In the genomic region with DNA sequence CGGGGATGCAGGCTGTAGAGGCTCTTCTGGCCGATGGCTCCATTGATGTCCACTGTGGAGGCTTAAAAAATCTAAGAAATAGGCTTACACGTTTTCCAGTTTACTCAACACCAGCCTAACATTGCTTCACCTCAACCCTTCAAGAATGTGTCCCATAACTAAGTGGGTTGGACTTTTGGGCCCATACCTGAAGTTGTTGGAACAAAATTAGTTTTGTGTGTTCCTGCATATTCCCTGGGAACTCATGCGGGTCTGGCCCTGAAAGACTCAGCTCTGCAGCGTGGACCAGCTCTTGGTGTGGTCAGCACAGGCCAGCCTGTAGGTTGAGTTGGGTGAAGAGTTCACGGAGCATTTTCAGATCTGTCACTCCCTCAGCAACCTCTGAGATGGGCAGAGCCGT, we compare ENCODE assay signal across 28 cellular contexts. TPM values are rescaled to one million over a fixed set of nuclear protein-coding genes. Genes with fewer than 3 reads are reported as not detected.
"Had no signal": no experiment of that assay in that cellular context is flagged by ENCODE, and none has a peak within 500 bp of the region (broad histone marks: within the 10 kb centered on the region; RNA-seq: fewer than 3 reads in every experiment).

No MANE protein-coding gene starts in this region.

- H3K9me3 Mint-ChIP-seq: activated naive CD4-positive, alpha-beta T cell treated with anti-CD3 and anti-CD28 coated beads, Interleukin-2, amount 10 ng/mL, durations not matched to agents 7 days and 5 days; activated naive CD8-positive, alpha-beta T cell treated with anti-CD3 and anti-CD28 coated beads, Interleukin-2, amount 10 ng/mL, durations not matched to agents 7 days and 5 days; activated T-helper 1 cell treated with anti-CD3 and anti-CD28 coated beads, Interleukin-12 subunit alpha, Interleukin-12 subunit beta, Interleukin-2, Interleukin-4 antibody, amounts not matched to agents 30 ng/mL and 10 ng/mL and 1 ng/mL, durations not matched to agents 14 hours and 24 hours and 36 hours; effector memory CD8-positive, alpha-beta T cell; T-helper 2 cell treated with Interferon-gamma antibody and Interleukin-4, amounts not matched to agents 5 μg/mL and 100 μg/mL, for 36 hours; type B pancreatic cell had no signal

- H3K27ac Mint-ChIP-seq: activated naive CD4-positive, alpha-beta T cell treated with anti-CD3 and anti-CD28 coated beads, Interleukin-2, amount 10 ng/mL, durations not matched to agents 7 days and 5 days; activated naive CD8-positive, alpha-beta T cell treated with anti-CD3 and anti-CD28 coated beads, Interleukin-2, amount 10 ng/mL, durations not matched to agents 7 days and 5 days; activated T-helper 1 cell treated with anti-CD3 and anti-CD28 coated beads, Interleukin-12 subunit alpha, Interleukin-12 subunit beta, Interleukin-2, Interleukin-4 antibody, amounts not matched to agents 30 ng/mL and 10 ng/mL and 1 ng/mL, durations not matched to agents 14 hours and 24 hours and 36 hours; effector memory CD8-positive, alpha-beta T cell; T-helper 2 cell treated with Interferon-gamma antibody and Interleukin-4, amounts not matched to agents 5 μg/mL and 100 μg/mL, for 36 hours; type B pancreatic cell had no signal

- ATAC-seq: activated CD4-positive, CD25-positive, alpha-beta regulatory T cell treated with anti-CD3 and anti-CD28 coated beads, Interleukin-2, amount 50 U/mL, for 24 hours; effector memory CD8-positive, alpha-beta T cell; foreskin keratinocyte; heart right ventricle; left lung had no signal

- H3K27me3 Mint-ChIP-seq: type B pancreatic cell had no signal

- DNase-seq: activated CD4-positive, alpha-beta T cell treated with anti-CD3 and anti-CD28 coated beads for 48 hours; activated CD4-positive, alpha-beta T cell treated with anti-CD3 and anti-CD28 coated beads, Interleukin-2, amount 50 U/mL, for 48 hours; activated CD8-positive, alpha-beta memory T cell treated with anti-CD3 and anti-CD28 coated beads, Interleukin-2, amount 50 U/mL, for 4 hours; activated effector memory CD4-positive, alpha-beta T cell treated with anti-CD3 and anti-CD28 coated beads, Interleukin-2, amount 50 U/mL, for 16 hours; activated naive CD4-positive, alpha-beta T cell treated with anti-CD3 and anti-CD28 coated beads, Interleukin-2, amount 10 ng/mL, durations not matched to agents 7 days and 5 days; activated naive CD8-positive, alpha-beta T cell treated with anti-CD3 and anti-CD28 coated beads, Interleukin-2, amount 10 ng/mL, durations not matched to agents 7 days and 5 days; activated T-cell treated with anti-CD3 and anti-CD28 coated beads, Interleukin-2, amount 50 U/mL, for 1 hour; brain microvascular endothelial cell; caudate nucleus; cortex of kidney; effector memory CD8-positive, alpha-beta T cell; foreskin keratinocyte; heart right ventricle; left lung; naive B cell; nucleus accumbens; stimulated activated CD4-positive, alpha-beta T cell treated with anti-CD3 and anti-CD28 coated beads, Interleukin-15, amount 100 ng/mL, for 24 hours; stimulated activated naive CD4-positive, alpha-beta T cell; T-helper 1 cell; uterus had no signal

- H3K9me3 ChIP-seq: ascending aorta, left lung, right atrium auricular region, uterus had no signal

- H3K27ac ChIP-seq: brain microvascular endothelial cell, foreskin keratinocyte, heart right ventricle, left lung, parathyroid adenoma, uterus had no signal

- H3K4me1 ChIP-seq: parathyroid adenoma, uterus had no signal

- H3K27me3 ChIP-seq: ascending aorta, brain microvascular endothelial cell, foreskin keratinocyte, heart right ventricle, left lung, right atrium auricular region, uterus had no signal

- H3K4me1 Mint-ChIP-seq: activated naive CD4-positive, alpha-beta T cell treated with anti-CD3 and anti-CD28 coated beads, Interleukin-2, amount 10 ng/mL, durations not matched to agents 7 days and 5 days; activated naive CD8-positive, alpha-beta T cell treated with anti-CD3 and anti-CD28 coated beads, Interleukin-2, amount 10 ng/mL, durations not matched to agents 7 days and 5 days had no signal

- H3K4me3 ChIP-seq: ascending aorta, heart right ventricle, left lung, right atrium auricular region, uterus had no signal

- H3K36me3 ChIP-seq: ascending aorta, left lung, right atrium auricular region, uterus had no signal

- H2AFZ ChIP-seq: parathyroid adenoma had no signal

- H3K4me3 Mint-ChIP-seq: activated naive CD4-positive, alpha-beta T cell treated with anti-CD3 and anti-CD28 coated beads, Interleukin-2, amount 10 ng/mL, durations not matched to agents 7 days and 5 days; activated naive CD8-positive, alpha-beta T cell treated with anti-CD3 and anti-CD28 coated beads, Interleukin-2, amount 10 ng/mL, durations not matched to agents 7 days and 5 days; activated T-helper 1 cell treated with anti-CD3 and anti-CD28 coated beads, Interleukin-12 subunit alpha, Interleukin-12 subunit beta, Interleukin-2, Interleukin-4 antibody, amounts not matched to agents 30 ng/mL and 10 ng/mL and 1 ng/mL, durations not matched to agents 14 hours and 24 hours and 36 hours; effector memory CD8-positive, alpha-beta T cell; naive B cell; T-helper 2 cell treated with Interferon-gamma antibody and Interleukin-4, amounts not matched to agents 5 μg/mL and 100 μg/mL, for 36 hours; type B pancreatic cell had no signal

- H3K36me3 Mint-ChIP-seq: activated naive CD4-positive, alpha-beta T cell treated with anti-CD3 and anti-CD28 coated beads, Interleukin-2, amount 10 ng/mL, durations not matched to agents 7 days and 5 days; activated naive CD8-positive, alpha-beta T cell treated with anti-CD3 and anti-CD28 coated beads, Interleukin-2, amount 10 ng/mL, durations not matched to agents 7 days and 5 days; naive B cell had no signal

- H3K79me2 ChIP-seq: parathyroid adenoma had no signal

- H3K9ac ChIP-seq: parathyroid adenoma had no signal

RNA-seq across cellular contexts. Expression of gene SH3BP4, which starts 38.5 kb away (rescaled TPM):
- total RNA-seq: activated CD8-positive, alpha-beta memory T cell treated with anti-CD3 and anti-CD28 coated beads for 36 hours had no signal
